Comparison of ENCODE assay signal across 8 cellular contexts in genomic region chr9:112028242-112029221, GRCh38.
DNase-seq lines count a peak whose midpoint lies in the region; ATAC-seq and TF ChIP-seq lines count a peak whose summit lies in the region.

No MANE protein-coding gene starts in this region.

- TF ChIP-seq CTCF in GM12875 (IDR thresholded peaks at IDR 0.05; ENCODE audit: borderline replicate concordance, insufficient read depth, low read depth, low read length) = no peak

- peak overlapping the region; percentile 60 for H3K4me3 ChIP-seq in GM12875 (ENCODE audit: low read depth, low read length)

- ATAC-seq in GM19468 (IDR thresholded peaks at IDR 0.05; ENCODE audit: extremely low read depth, unreplicated experiment) = peak; percentile 24
- ATAC-seq in HG03442 (IDR thresholded peaks at IDR 0.05; ENCODE audit: unreplicated experiment) = peak; percentile 58
- ATAC-seq in effector memory CD8-positive, alpha-beta T cell (replicated peaks) = peak; percentile 68

- no peak overlapping the region for H3K27ac Mint-ChIP-seq in effector memory CD8-positive, alpha-beta T cell

- no peaks in the 10 kb centered on the region for H3K36me3 Mint-ChIP-seq in effector memory CD8-positive, alpha-beta T cell (ENCODE audit: insufficient read depth)

- no peak overlapping the region for H3K4me3 Mint-ChIP-seq in effector memory CD8-positive, alpha-beta T cell

- H3K4me1 Mint-ChIP-seq in effector memory CD8-positive, alpha-beta T cell (ENCODE audit: low read depth in 2 of 2) = peaks cover 9 to 11% of the 10 kb centered on the region in 2 donors

- no peaks in the 10 kb centered on the region for H3K9me3 Mint-ChIP-seq in effector memory CD8-positive, alpha-beta T cell

- DNase-seq in effector memory CD8-positive, alpha-beta T cell = no peak
- DNase-seq in HPDE6-E6E7 (ENCODE audit: extremely low spot score) (no peak), SIG-M5 (lab: John Stamatoyannopoulos, UW) (no peak), NCI-H345 (lab: John Stamatoyannopoulos, UW) (no peak), Kasumi-1 (lab: John Stamatoyannopoulos, UW) (no peak)

- peaks cover 0 to under 1% of the 10 kb centered on the region in 2 donors for H3K27me3 Mint-ChIP-seq in effector memory CD8-positive, alpha-beta T cell
